Comparison of ENCODE assay signal across 24 cellular contexts in the genomic region with DNA sequence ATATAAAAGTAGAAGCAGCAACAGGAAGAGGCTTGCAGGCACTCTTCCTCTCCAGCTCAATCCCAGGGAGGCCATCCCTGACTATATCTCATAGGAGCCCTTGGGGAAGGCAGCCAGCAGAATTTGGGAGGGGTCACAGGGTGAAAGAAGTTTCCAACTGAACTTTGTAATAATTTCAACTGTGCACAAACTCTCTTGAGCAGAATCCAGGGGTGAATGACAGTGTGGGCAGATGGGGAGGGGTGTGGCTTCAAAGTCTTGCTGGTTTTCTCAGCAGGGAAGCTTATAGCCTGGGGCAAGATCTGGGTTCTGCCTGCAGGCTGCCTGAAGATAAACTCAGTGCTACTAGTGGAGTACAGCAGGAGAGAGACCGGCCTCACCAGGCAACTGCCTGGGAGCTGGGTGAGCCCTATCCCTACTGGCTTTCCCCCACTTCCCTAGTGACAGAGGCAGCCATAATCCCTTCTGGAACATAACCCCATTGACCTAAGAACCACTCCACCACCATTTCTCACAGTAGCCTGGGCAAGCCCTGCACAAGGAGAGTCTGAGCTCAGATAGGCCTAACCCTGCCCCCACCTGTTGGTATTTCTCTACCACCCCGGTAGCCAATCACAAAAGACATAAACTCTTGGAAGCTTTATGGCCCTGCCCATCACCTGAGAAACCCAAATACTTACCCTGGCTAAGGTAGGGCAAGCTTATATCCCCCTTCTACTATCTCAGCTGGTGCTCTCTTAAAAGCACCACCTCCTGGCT. TPM values are rescaled to one million over a fixed set of nuclear protein-coding genes. Genes with fewer than 3 reads are reported as not detected.
DNase-seq lines count a peak whose midpoint lies in the region; ATAC-seq and TF ChIP-seq lines count a peak whose summit lies in the region.
"Had no signal": no experiment of that assay in that cellular context is flagged by ENCODE, and none has a peak within 500 bp of the region (broad histone marks: within the 10 kb centered on the region; RNA-seq: fewer than 3 reads in every experiment).

No MANE protein-coding gene starts in this region.

- H2BK15ac ChIP-seq in mesendoderm (replicated peaks; ENCODE audit: low read depth), result no peak overlapping the region

- no peaks in the 10 kb centered on the region for H3K79me2 ChIP-seq in mesendoderm (ENCODE audit: control insufficient read depth, insufficient read depth, low read length)
- H3K79me2 ChIP-seq: parathyroid adenoma had no signal

- no peak overlapping the region for H2AK5ac ChIP-seq in mesendoderm (ENCODE audit: low read length)

- CTCF ChIA-PET in HEK293 (lab: Yijun Ruan, JAX), result interaction anchor here (0.7 to 1.8 kb wide), 2 partner anchors 8 to 856 kb away, joined by 3 read pairs; no protein-coding TSS in a partner anchor

- H3K9me3 ChIP-seq in HEK293 (ENCODE audit: control insufficient read depth, insufficient read depth, low read depth, low read length) (no peaks in the 10 kb centered on the region), SJCRH30 (replicated peaks) (no peaks in the 10 kb centered on the region)
- H3K9me3 ChIP-seq: ascending aorta, right lobe of liver, suprapubic skin had no signal

- no peak overlapping the region for H2BK5ac ChIP-seq in mesendoderm (ENCODE audit: low read length)

- H3K27ac Mint-ChIP-seq in activated naive CD8-positive, alpha-beta T cell treated with anti-CD3 and anti-CD28 coated beads, Interleukin-2, amount 50 U/mL, for 24 hours, result no peak overlapping the region
- H3K27ac Mint-ChIP-seq in natural killer cell, result no peak overlapping the region
- H3K27ac Mint-ChIP-seq: activated CD8-positive, alpha-beta T cell treated with anti-CD3 and anti-CD28 coated beads for 36 hours; CD4-positive, alpha-beta T cell had no signal

- H3K9ac ChIP-seq in mesendoderm (ENCODE audit: low read length), result no peak overlapping the region
- H3K9ac ChIP-seq: parathyroid adenoma had no signal

- no peaks in the 10 kb centered on the region for H3K9me3 Mint-ChIP-seq in activated naive CD8-positive, alpha-beta T cell treated with anti-CD3 and anti-CD28 coated beads, Interleukin-2, amount 50 U/mL, for 24 hours
- H3K9me3 Mint-ChIP-seq in natural killer cell, result no peaks in the 10 kb centered on the region
- H3K9me3 Mint-ChIP-seq: activated CD8-positive, alpha-beta T cell treated with anti-CD3 and anti-CD28 coated beads for 36 hours; CD4-positive, alpha-beta T cell; central memory CD8-positive, alpha-beta T cell had no signal

- no peaks in the 10 kb centered on the region for H3K36me3 ChIP-seq in HEK293 (ENCODE audit: control insufficient read depth in 2 of 2, insufficient read depth in 1 of 2, low read length in 2 of 2)
- no peaks in the 10 kb centered on the region for H3K36me3 ChIP-seq in SJCRH30
- H3K36me3 ChIP-seq in mesendoderm (ENCODE audit: control insufficient read depth, insufficient read depth, low read length), result no peaks in the 10 kb centered on the region
- H3K36me3 ChIP-seq: ascending aorta, right lobe of liver, suprapubic skin had no signal

- no peak overlapping the region for H4K8ac ChIP-seq in mesendoderm (ENCODE audit: low read depth, low read length)

- H3K23ac ChIP-seq in mesendoderm (ENCODE audit: low read length), result no peak overlapping the region

- H3K18ac ChIP-seq in mesendoderm (ENCODE audit: low read length), result no peak overlapping the region

- no peak overlapping the region for H3K4me3 ChIP-seq in HEK293 (ENCODE audit: low read depth, low read length)
- H3K4me3 ChIP-seq in SJCRH30, result no peak overlapping the region
- no peak overlapping the region for H3K4me3 ChIP-seq in mesendoderm (ENCODE audit: low read length)
- H3K4me3 ChIP-seq: ascending aorta, right lobe of liver, suprapubic skin had no signal

- no CpG with 5 or more reads among the region's 2 CpGs for WGBS in mesendoderm (ENCODE audit: extremely low coverage, insufficient coverage, low lambda C conversion rate)

- H3K4me2 ChIP-seq in mesendoderm (ENCODE audit: low read length), result no peak overlapping the region

- no peak overlapping the region for H3K27ac ChIP-seq in HEK293 (ENCODE audit: extremely low read depth, low read depth, low read length)
- no peak overlapping the region for H3K27ac ChIP-seq in SJCRH30
- H3K27ac ChIP-seq in mesendoderm (ENCODE audit: low read depth, low read length), result no peak overlapping the region
- H3K27ac ChIP-seq: ascending aorta, parathyroid adenoma, right lobe of liver, RWPE1, suprapubic skin had no signal

- POLR2A ChIA-PET in HEK293 (lab: Yijun Ruan, JAX), result no interaction called here

- H3K27me3 ChIP-seq in SJCRH30, result no peaks in the 10 kb centered on the region
- H3K27me3 ChIP-seq in mesendoderm (ENCODE audit: insufficient read depth, low read length, poor library complexity), result no peaks in the 10 kb centered on the region
- H3K27me3 ChIP-seq: ascending aorta, right lobe of liver had no signal

- no peak overlapping the region for H3K4ac ChIP-seq in mesendoderm (ENCODE audit: low read depth, low read length)

- H3K36me3 Mint-ChIP-seq in activated naive CD8-positive, alpha-beta T cell treated with anti-CD3 and anti-CD28 coated beads, Interleukin-2, amount 50 U/mL, for 24 hours (ENCODE audit: low read depth), result peaks cover 2% of the 10 kb centered on the region
- no peaks in the 10 kb centered on the region for H3K36me3 Mint-ChIP-seq in natural killer cell

- intact Hi-C loops in natural killer cell (cut with micrococcal nuclease), result no loop called here

- no peaks in the 10 kb centered on the region for H3K4me1 ChIP-seq in HEK293 (ENCODE audit: control insufficient read depth, insufficient read depth, low read length)
- H3K4me1 ChIP-seq in SJCRH30, result no peaks in the 10 kb centered on the region; the same call in 1 of the 2 replicates
- peaks cover 4% of the 10 kb centered on the region for H3K4me1 ChIP-seq in mesendoderm (ENCODE audit: control insufficient read depth, low read depth, low read length)
- H3K4me1 ChIP-seq: ascending aorta, parathyroid adenoma, right lobe of liver, suprapubic skin had no signal

- DNase-seq in DMS 273 (lab: John Stamatoyannopoulos, UW; ENCODE audit: unreplicated experiment), result peak; percentile 73
- DNase-seq in SJCRH30, result peak; percentile 17 to 36
- peak; percentile 31 for DNase-seq in mesendoderm
- DNase-seq in activated naive CD8-positive, alpha-beta T cell treated with anti-CD3 and anti-CD28 coated beads, Interleukin-2, amount 50 U/mL, for 24 hours, result no peak
- DNase-seq in natural killer cell, result no peak
- DNase-seq: activated CD8-positive, alpha-beta T cell treated with anti-CD3 and anti-CD28 coated beads for 36 hours; activated naive CD4-positive, alpha-beta T cell treated with anti-CD3 and anti-CD28 coated beads, Interleukin-2, amount 50 U/mL, for 16 hours; activated T-cell treated with anti-CD3 and anti-CD28 coated beads, Interleukin-2, amount 50 U/mL, for 48 hours; CD4-positive, alpha-beta T cell; DMS53; HCEC 1CT; hippocampal formation; mammary epithelial cell; NCI-H1436 treated with DMSO at 0.1 percent for 48 hours; right lobe of liver; T-helper 9 cell had no signal

- H3K79me1 ChIP-seq in mesendoderm (ENCODE audit: low read length), result no peaks in the 10 kb centered on the region

- no peak overlapping the region for H3K4me3 Mint-ChIP-seq in activated naive CD8-positive, alpha-beta T cell treated with anti-CD3 and anti-CD28 coated beads, Interleukin-2, amount 50 U/mL, for 24 hours
- no peak overlapping the region for H3K4me3 Mint-ChIP-seq in natural killer cell
- H3K4me3 Mint-ChIP-seq: activated CD8-positive, alpha-beta T cell treated with anti-CD3 and anti-CD28 coated beads for 36 hours; CD4-positive, alpha-beta T cell; central memory CD8-positive, alpha-beta T cell had no signal

- H4K5ac ChIP-seq in mesendoderm (ENCODE audit: low read length), result no peak overlapping the region

- peaks cover 26% of the 10 kb centered on the region for H3K27me3 Mint-ChIP-seq in activated naive CD8-positive, alpha-beta T cell treated with anti-CD3 and anti-CD28 coated beads, Interleukin-2, amount 50 U/mL, for 24 hours
- peaks cover 35 to 66% of the 10 kb centered on the region in 2 donors for H3K27me3 Mint-ChIP-seq in natural killer cell (ENCODE audit: low read depth in 2 of 2)

- no peak overlapping the region for H2BK120ac ChIP-seq in mesendoderm (ENCODE audit: low read depth, low read length)

- no peaks in the 10 kb centered on the region for H3K4me1 Mint-ChIP-seq in activated naive CD8-positive, alpha-beta T cell treated with anti-CD3 and anti-CD28 coated beads, Interleukin-2, amount 50 U/mL, for 24 hours
- H3K4me1 Mint-ChIP-seq in natural killer cell, result no peaks in the 10 kb centered on the region
- H3K4me1 Mint-ChIP-seq: central memory CD8-positive, alpha-beta T cell had no signal

- ATAC-seq in activated naive CD8-positive, alpha-beta T cell treated with anti-CD3 and anti-CD28 coated beads, Interleukin-2, amount 50 U/mL, for 24 hours, result no peak
- no peak for ATAC-seq in GM21381 (IDR thresholded peaks at IDR 0.05; ENCODE audit: unreplicated experiment)
- ATAC-seq in natural killer cell, result no peak
- ATAC-seq: activated CD4-positive, CD25-positive, alpha-beta regulatory T cell treated with anti-CD3 and anti-CD28 coated beads, Interleukin-2, amount 50 U/mL, for 24 hours; activated CD8-positive, alpha-beta T cell treated with anti-CD3 and anti-CD28 coated beads for 36 hours had no signal

- H3K56ac ChIP-seq in mesendoderm (ENCODE audit: low read length), result no peak overlapping the region

- TF ChIP-seq CTCF in HEK293 (tag by site-specific recombination; IDR thresholded peaks at IDR 0.05) (no peak), natural killer cell (IDR thresholded peaks at IDR 0.05) (no peak)

TF ChIP-seq in HEK293, 187 proteins besides CTCF, POLR2A, EP300 and RAD21:
- TF ChIP-seq ZNF76 (tag by site-specific recombination; IDR thresholded peaks at IDR 0.05; ENCODE audit: borderline replicate concordance, low read depth) (no peak), ZIC2 (tag by site-specific recombination; IDR thresholded peaks at IDR 0.05) (peak; percentile 81), SCRT2 (tag by site-specific recombination; IDR thresholded peaks at IDR 0.05) (peak; percentile 38; the same call in 1 of the 2 replicates)
TF ChIP-seq in HEK293: peak in this region for 2.

RNA-seq across cellular contexts. Expression of a gene that starts 17.8 kb away (rescaled TPM):
- total RNA-seq in SJCRH30 (2014; rRNA removed; shearing (Covaris generic)), result not detected in 2 replicates
- polyA plus RNA-seq in mesendoderm (2013, experiment 1 of 2), result 5.7 TPM
- 5.0 TPM for polyA plus RNA-seq in mesendoderm (2013, experiment 2 of 2)
- 10 to 100 TPM; 20.8 to 25.4 (median 24.1) TPM for total RNA-seq in natural killer cell

Comparison
In these comparisons a context has a peak if more than half of its experiments do, and no peak if none do; other contexts are left out.
1. DNase-seq: peak in DMS 273 (single experiment), SJCRH30 (2 of 2) and mesendoderm (single experiment); none in activated naive CD8-positive, alpha-beta T cell treated with anti-CD3 and anti-CD28 coated beads, Interleukin-2, amount 50 U/mL, for 24 hours (single experiment) and natural killer cell (single experiment).
2. RNA of a gene that starts 17.8 kb away (total RNA-seq): 20.8 to 25.4 TPM in natural killer cell; not detected in SJCRH30; every median in the first group is over 10 times any median in the second.